In genomic region chr2:206713770-206714169, GRCh38 we compare ENCODE assay signal across 15 cellular contexts. TPM values are rescaled to one million over a fixed set of nuclear protein-coding genes. Genes with fewer than 3 reads are reported as not detected.
DNase-seq lines count a peak whose midpoint lies in the region; ATAC-seq, FAIRE-seq and TF ChIP-seq lines count a peak whose summit lies in the region.
"Had no signal": no experiment of that assay in that cellular context is flagged by ENCODE, and none has a peak within 500 bp of the region (broad histone marks: within the 10 kb centered on the region; RNA-seq: fewer than 3 reads in every experiment).

No MANE protein-coding gene starts in this region.

- 9% methylated on average over 3 of the region's 3 CpGs for WGBS in GM12878 (ENCODE audit: insufficient coverage, insufficient replicate concordance, low lambda C conversion rate, missing lambda C conversion rate)

- POLR2A ChIA-PET in GM12878 (lab: Charles Lee): no interaction called here
- POLR2A ChIA-PET in activated CD4-positive, alpha-beta memory T cell treated with anti-CD3 and anti-CD28 coated beads for 36 hours (lab: Charles Lee): no interaction called here

- no peaks in the 10 kb centered on the region for H3K9me3 ChIP-seq in GM12878 (replicated peaks; ENCODE audit: control insufficient read depth, insufficient read depth, low read length)
- H3K9me3 ChIP-seq: testis had no signal

- peak overlapping the region; percentile 22 for H3K27ac ChIP-seq in GM12878 (ENCODE audit: control insufficient read depth, insufficient read depth)
- H3K27ac ChIP-seq: C4-2B, testis had no signal

- no peak for TF ChIP-seq POLR2A in GM12878 (IDR thresholded peaks at IDR 0.05; ENCODE audit: low read depth, low read length)

- H3K4me2 ChIP-seq in GM12878 (ENCODE audit: control insufficient read depth, insufficient read depth): peak overlapping the region; percentile 77

- no peak for FAIRE-seq in GM12878 (lab: Jason Lieb, UNC)

- TF ChIP-seq EP300 in GM12878 (IDR thresholded peaks at IDR 0.05; ENCODE audit: borderline replicate concordance in 1 of 2, control insufficient read depth in 1 of 2, low read depth in 2 of 2, low read length in 2 of 2): no peak

- H4K20me1 ChIP-seq in GM12878 (ENCODE audit: control insufficient read depth, insufficient read depth): no peaks in the 10 kb centered on the region

- H3K27me3 Mint-ChIP-seq in activated CD4-positive, alpha-beta memory T cell treated with anti-CD3 and anti-CD28 coated beads for 36 hours: peaks cover 11% of the 10 kb centered on the region
- H3K27me3 Mint-ChIP-seq in activated naive CD8-positive, alpha-beta T cell treated with anti-CD3 and anti-CD28 coated beads for 36 hours: peaks cover 11% of the 10 kb centered on the region

- H3K27ac Mint-ChIP-seq in activated CD4-positive, alpha-beta memory T cell treated with anti-CD3 and anti-CD28 coated beads for 36 hours: no peak overlapping the region
- H3K27ac Mint-ChIP-seq in activated naive CD8-positive, alpha-beta T cell treated with anti-CD3 and anti-CD28 coated beads for 36 hours: no peak overlapping the region

- ATAC-seq in GM21423 (IDR thresholded peaks at IDR 0.05; ENCODE audit: unreplicated experiment) (peak; percentile 77), HG03175 (IDR thresholded peaks at IDR 0.05; ENCODE audit: unreplicated experiment) (peak; percentile 60), GM12878 (peak; percentile 84)

- BruUV-seq in GM12878 (replicated peaks; lab: Mats Ljungman, UMichigan): no TSS peak

- CTCF ChIA-PET in GM12878 (lab: Yijun Ruan, JAX): no interaction called here
- CTCF ChIA-PET in activated CD4-positive, alpha-beta memory T cell treated with anti-CD3 and anti-CD28 coated beads for 36 hours (lab: Charles Lee): no interaction called here

- intact Hi-C loops in GM12878 (cut with micrococcal nuclease; ENCODE audit: unreplicated experiment): no loop called here
- intact Hi-C loops in activated CD4-positive, alpha-beta memory T cell treated with anti-CD3 and anti-CD28 coated beads for 36 hours (cut with micrococcal nuclease): no loop called here

- H3K9ac ChIP-seq in GM12878 (ENCODE audit: control insufficient read depth, insufficient read depth, low read length): 0 out of 2 replicates have a peak overlapping the region, but pooled peaks have one; percentile 47

- RAD21 ChIA-PET in GM12878 (lab: Charles Lee; ENCODE audit: unreplicated experiment): no interaction called here

- H3K79me2 ChIP-seq in GM12878 (ENCODE audit: control insufficient read depth, insufficient read depth, low read length): no peaks in the 10 kb centered on the region

- H3K27me3 ChIP-seq in GM12878 (replicated peaks in 1 of 2; ENCODE audit: control insufficient read depth in 2 of 2, insufficient read depth in 2 of 2, low read length in 1 of 2): no peaks in the 10 kb centered on the region
- H3K27me3 ChIP-seq: testis had no signal

- in situ Hi-C loops in GM13976 (cut with MboI; ENCODE audit: low sequenced_read_pairs, unreplicated experiment): no loop called here
- in situ Hi-C loops in GM12878 (cut with MboI): no loop called here

- H3K4me3 ChIP-seq in GM12878: no peak overlapping the region
- H3K4me3 ChIP-seq: testis had no signal

- TF ChIP-seq RAD21 in GM12878 (IDR thresholded peaks at IDR 0.05; ENCODE audit: insufficient read depth, low read depth, low read length): no peak

- peak overlapping the region; percentile 55 for H2AFZ ChIP-seq in GM12878 (ENCODE audit: control insufficient read depth, low read depth, low read length)

- H3K4me1 ChIP-seq in GM12878 (ENCODE audit: control insufficient read depth, insufficient read depth, low read length): peaks cover 15% of the 10 kb centered on the region
- H3K4me1 ChIP-seq: testis had no signal

- peaks cover 6% of the 10 kb centered on the region for H3K4me1 Mint-ChIP-seq in activated CD4-positive, alpha-beta memory T cell treated with anti-CD3 and anti-CD28 coated beads for 36 hours (ENCODE audit: low read depth)
- peaks cover 3% of the 10 kb centered on the region for H3K4me1 Mint-ChIP-seq in activated naive CD8-positive, alpha-beta T cell treated with anti-CD3 and anti-CD28 coated beads for 36 hours

- H3K9me3 Mint-ChIP-seq in activated CD4-positive, alpha-beta memory T cell treated with anti-CD3 and anti-CD28 coated beads for 36 hours: no peaks in the 10 kb centered on the region
- H3K9me3 Mint-ChIP-seq in activated naive CD8-positive, alpha-beta T cell treated with anti-CD3 and anti-CD28 coated beads for 36 hours: no peaks in the 10 kb centered on the region

- no peaks in the 10 kb centered on the region for H3K36me3 ChIP-seq in GM12878 (ENCODE audit: control insufficient read depth in 2 of 2, insufficient read depth in 2 of 2, low read length in 1 of 2)

- SMC1A ChIA-PET in GM12878 (lab: Charles Lee; ENCODE audit: uncharacterized antibody, unreplicated experiment): interaction anchor here (0.9 kb wide), 1 partner anchor 15 kb away, joined by 4 read pairs; no protein-coding TSS in a partner anchor

- no peak overlapping the region for H3K4me3 Mint-ChIP-seq in activated CD4-positive, alpha-beta memory T cell treated with anti-CD3 and anti-CD28 coated beads for 36 hours
- H3K4me3 Mint-ChIP-seq in activated naive CD8-positive, alpha-beta T cell treated with anti-CD3 and anti-CD28 coated beads for 36 hours: no peak overlapping the region

- DNase-seq in GM13976 (ENCODE audit: low spot score) (peak; percentile 33), GM12878 (ENCODE audit: low read depth, low spot score) (peak; percentile 27), NCI-H1092 (lab: John Stamatoyannopoulos, UW) (no peak), kidney tubule cell (ENCODE audit: low spot score) (no peak)
- no peak for DNase-seq in activated CD4-positive, alpha-beta memory T cell treated with anti-CD3 and anti-CD28 coated beads for 36 hours
- DNase-seq in activated naive CD8-positive, alpha-beta T cell treated with anti-CD3 and anti-CD28 coated beads for 36 hours: no peak
- DNase-seq: activated CD8-positive, alpha-beta memory T cell treated with anti-CD3 and anti-CD28 coated beads, Interleukin-2, amount 50 U/mL, for 4 hours; stimulated activated CD4-positive, alpha-beta T cell treated with anti-CD3 and anti-CD28 coated beads, Interleukin-4, amount 100 ng/mL, for 24 hours; testis had no signal

- TF ChIP-seq CTCF in GM13976 (IDR thresholded peaks at IDR 0.05; ENCODE audit: borderline replicate concordance, control extremely low read depth, extremely low read depth, insufficient read depth, missing control alignments) (no peak), GM12878 (IDR thresholded peaks at IDR 0.05 in 2 of 3, conservative IDR thresholded peaks at IDR 0.05 in 1 of 3; ENCODE audit: control insufficient read depth in 2 of 3, extremely low read depth in 1 of 3, insufficient read depth in 1 of 3, low read depth in 3 of 3, low read length in 3 of 3) (no peak)

- H3K36me3 Mint-ChIP-seq in activated CD4-positive, alpha-beta memory T cell treated with anti-CD3 and anti-CD28 coated beads for 36 hours: no peaks in the 10 kb centered on the region
- H3K36me3 Mint-ChIP-seq in activated naive CD8-positive, alpha-beta T cell treated with anti-CD3 and anti-CD28 coated beads for 36 hours: no peaks in the 10 kb centered on the region

RNA-seq across cellular contexts. Expression of gene DYTN, which starts 4.4 kb away (rescaled TPM):
- not detected in 2 replicates for total RNA-seq in GM12878 (2013; cell fraction: nucleolus; rRNA removed)
- total RNA-seq in GM12878 (2014; rRNA removed) (0.16 TPM in 1 of 2 replicates, not detected in the other), GM12878 (2014; rRNA removed; fragmentation: Illumina TruSeq; extraction: Trizol) (0.09 TPM in 1 of 2 replicates, not detected in the other), GM12878 (2021) (not detected in 2 replicates)
- not detected for polyA plus RNA-seq in GM12878 (2011; ENCODE audit: low read depth)
- polyA plus RNA-seq in GM12878 (2011; rRNA removed) (not detected in 2 replicates), GM12878 (2014; fragmentation: Illumina TruSeq; extraction: Trizol) (0.06 TPM in 1 of 2 replicates, not detected in the other), GM12878 (2014; fragmentation: Nextera tagmentation; extraction: Ambion mirVana) (under 1 TPM; 0.02 to 0.18 TPM), GM12878 (2014; rRNA removed) (0.32 TPM in 1 of 2 replicates, not detected in the other), GM12878 (2016; fragmentation: Nextera tagmentation; extraction: Ambion mirVana) (under 1 TPM; 0.09 to 0.29 TPM)
- not detected in 2 replicates for polyA plus RNA-seq in GM12878 (2011; cell fraction: cytosol; rRNA removed)
- not detected in 2 replicates for polyA plus RNA-seq in GM12878 (2011; cell fraction: nucleus; rRNA removed)
- not detected in 2 replicates for polyA plus RNA-seq in GM12878 (2012)
- polyA minus RNA-seq in GM12878 (2011; rRNA and poly(A)+ RNA removed): not detected in 2 replicates
- polyA minus RNA-seq in GM12878 (2011; cell fraction: cytosol; rRNA and poly(A)+ RNA removed): not detected in 2 replicates
- polyA minus RNA-seq in GM12878 (2011; cell fraction: nucleus; rRNA and poly(A)+ RNA removed): not detected in 2 replicates
- not detected for total RNA-seq in activated CD4-positive, alpha-beta memory T cell treated with anti-CD3 and anti-CD28 coated beads for 36 hours
- not detected for total RNA-seq in activated naive CD8-positive, alpha-beta T cell treated with anti-CD3 and anti-CD28 coated beads for 36 hours
- total RNA-seq: LHCN-M2; T-helper 1 cell treated with Interleukin-12 subunit alpha and Interleukin-12 subunit beta and Interleukin-4 antibody, amounts not matched to agents 30 ng/mL and 1 ng/mL, for 36 hours had no signal
- polyA plus RNA-seq: esophagus had no signal

RNA-seq across cellular contexts. Expression of gene MDH1B, which starts 51.4 kb away (rescaled TPM):
- total RNA-seq in GM12878 (2013; cell fraction: nucleolus; rRNA removed): 1.6 and 2.1 TPM in 2 replicates
- total RNA-seq in GM12878 (2014; rRNA removed) (0.56 and 1.0 TPM in 2 replicates), GM12878 (2014; rRNA removed; fragmentation: Illumina TruSeq; extraction: Trizol) (0.55 and 1.1 TPM in 2 replicates), GM12878 (2021) (1.0 TPM in 2 replicates)
- polyA plus RNA-seq in GM12878 (2011; ENCODE audit: low read depth): not detected
- polyA plus RNA-seq in GM12878 (2011; rRNA removed) (0.49 and 0.68 TPM in 2 replicates), GM12878 (2014; fragmentation: Illumina TruSeq; extraction: Trizol) (0.47 and 0.65 TPM in 2 replicates), GM12878 (2014; fragmentation: Nextera tagmentation; extraction: Ambion mirVana) (1 to 10 TPM in 1 of 2 experiments, under 1 TPM in 1; 0.97 to 1.3 TPM), GM12878 (2014; rRNA removed) (1.1 and 1.4 TPM in 2 replicates), GM12878 (2016; fragmentation: Nextera tagmentation; extraction: Ambion mirVana) (1 to 10 TPM in 1 of 2 experiments, under 1 TPM in 1; 0.87 to 1.6 TPM)
- polyA plus RNA-seq in GM12878 (2011; cell fraction: cytosol; rRNA removed): 0.12 and 0.22 TPM in 2 replicates
- 0.12 and 0.31 TPM in 2 replicates for polyA plus RNA-seq in GM12878 (2011; cell fraction: nucleus; rRNA removed)
- 0.61 and 0.65 TPM in 2 replicates for polyA plus RNA-seq in GM12878 (2012)
- polyA minus RNA-seq in GM12878 (2011; rRNA and poly(A)+ RNA removed): 0.52 and 1.0 TPM in 2 replicates
- not detected in 2 replicates for polyA minus RNA-seq in GM12878 (2011; cell fraction: cytosol; rRNA and poly(A)+ RNA removed)
- polyA minus RNA-seq in GM12878 (2011; cell fraction: nucleus; rRNA and poly(A)+ RNA removed): 0.48 TPM in 2 replicates
- total RNA-seq in activated CD4-positive, alpha-beta memory T cell treated with anti-CD3 and anti-CD28 coated beads for 36 hours: under 1 TPM; 0.74 to 0.87 TPM
- total RNA-seq in activated naive CD8-positive, alpha-beta T cell treated with anti-CD3 and anti-CD28 coated beads for 36 hours: 1 to 10 TPM in 1 of 2 experiments, under 1 TPM in 1; 0.90 to 1.1 TPM

RNA-seq across cellular contexts. Expression of gene FASTKD2, which starts 51.6 kb away (rescaled TPM):
- total RNA-seq in GM12878 (2013; cell fraction: nucleolus; rRNA removed): 64.9 and 71.2 TPM in 2 replicates
- total RNA-seq in GM12878 (2014; rRNA removed): 40.0 and 49.3 TPM in 2 replicates
- total RNA-seq in GM12878 (2014; rRNA removed; fragmentation: Illumina TruSeq; extraction: Trizol): 48.2 and 50.1 TPM in 2 replicates
- 29.4 and 32.1 TPM in 2 replicates for total RNA-seq in GM12878 (2021)
- polyA plus RNA-seq in GM12878 (2011; ENCODE audit: low read depth): 11.0 TPM
- polyA plus RNA-seq in GM12878 (2011; rRNA removed): 54.5 and 67.1 TPM in 2 replicates
- 28.0 and 31.5 TPM in 2 replicates for polyA plus RNA-seq in GM12878 (2011; cell fraction: cytosol; rRNA removed)
- polyA plus RNA-seq in GM12878 (2011; cell fraction: nucleus; rRNA removed): 42.0 and 50.3 TPM in 2 replicates
- 14.3 and 18.9 TPM in 2 replicates for polyA plus RNA-seq in GM12878 (2012)
- 46.8 and 60.0 TPM in 2 replicates for polyA plus RNA-seq in GM12878 (2014; fragmentation: Illumina TruSeq; extraction: Trizol)
- polyA plus RNA-seq in GM12878 (2014; fragmentation: Nextera tagmentation; extraction: Ambion mirVana): 100 to 1,000 TPM in 1 of 2 experiments, 10 to 100 TPM in 1; 58.7 to 115 TPM
- polyA plus RNA-seq in GM12878 (2014; rRNA removed): 28.6 and 33.2 TPM in 2 replicates
- polyA plus RNA-seq in GM12878 (2016; fragmentation: Nextera tagmentation; extraction: Ambion mirVana): 10 to 100 TPM; 68.0 to 69.1 TPM
- polyA minus RNA-seq in GM12878 (2011; rRNA and poly(A)+ RNA removed): 34.3 and 57.3 TPM in 2 replicates
- polyA minus RNA-seq in GM12878 (2011; cell fraction: cytosol; rRNA and poly(A)+ RNA removed): 8.0 and 12.3 TPM in 2 replicates
- 18.4 and 27.4 TPM in 2 replicates for polyA minus RNA-seq in GM12878 (2011; cell fraction: nucleus; rRNA and poly(A)+ RNA removed)
- 10 to 100 TPM; 31.3 to 32.0 TPM for total RNA-seq in activated CD4-positive, alpha-beta memory T cell treated with anti-CD3 and anti-CD28 coated beads for 36 hours
- 10 to 100 TPM; 44.1 to 44.5 TPM for total RNA-seq in activated naive CD8-positive, alpha-beta T cell treated with anti-CD3 and anti-CD28 coated beads for 36 hours

Comparison
In these comparisons a context has a peak if more than half of its experiments do, and no peak if none do; other contexts are left out.
1. DNase-seq: peak in GM13976 (single experiment) and GM12878 (single experiment); none in activated CD4-positive, alpha-beta memory T cell treated with anti-CD3 and anti-CD28 coated beads for 36 hours (single experiment), activated naive CD8-positive, alpha-beta T cell treated with anti-CD3 and anti-CD28 coated beads for 36 hours (single experiment), NCI-H1092 (single experiment) and kidney tubule cell (single experiment).
2. Peak in every context shown above with its lines, with median percentiles within 50 percentile points of each other: ATAC-seq.